ENCODE assay signal across 8 cellular contexts in genomic region chr2:161237397-161238263, GRCh38.
DNase-seq lines count a peak whose midpoint lies in the region; ATAC-seq and TF ChIP-seq lines count a peak whose summit lies in the region.

No MANE protein-coding gene starts in this region.

- no TSS peak for BruUV-seq in Panc1 (replicated peaks; lab: Mats Ljungman, UMichigan)

- peak overlapping the region; percentile 67 for H3K27ac Mint-ChIP-seq in activated naive CD4-positive, alpha-beta T cell treated with anti-CD3 and anti-CD28 coated beads, Interleukin-2, amount 10 ng/mL, durations not matched to agents 7 days and 5 days

- CTCF ChIA-PET in Panc1 (lab: Charles Lee): no interaction called here
- CTCF ChIA-PET in activated naive CD4-positive, alpha-beta T cell treated with anti-CD3 and anti-CD28 coated beads, Interleukin-2, amount 10 ng/mL, durations not matched to agents 7 days and 5 days (lab: Charles Lee): interaction anchor here (0.6 to 1.2 kb wide), 3 partner anchors 12 to 106 kb away, joined by 3 to 6 read pairs (median 3); no protein-coding TSS in a partner anchor

- no peaks in the 10 kb centered on the region for H3K27me3 ChIP-seq in Panc1 (ENCODE audit: control insufficient read depth, insufficient read depth, low read length)
- H3K27me3 ChIP-seq in aorta (ENCODE audit: control insufficient read depth in 1 of 2, insufficient read depth in 2 of 2, low read length in 1 of 2): no peaks in the 10 kb centered on the region

- H3K4me1 ChIP-seq in Panc1 (ENCODE audit: control insufficient read depth, insufficient read depth, low read length): peaks cover 8% of the 10 kb centered on the region
- H3K4me1 ChIP-seq in aorta (ENCODE audit: control insufficient read depth in 1 of 2, insufficient read depth in 2 of 2, low read length in 2 of 2): no peaks in the 10 kb centered on the region

- H3K9me3 ChIP-seq in Panc1 (ENCODE audit: control insufficient read depth, insufficient read depth, low read depth, low read length) (no peaks in the 10 kb centered on the region), aorta (ENCODE audit: control insufficient read depth, low read length) (no peaks in the 10 kb centered on the region)

- POLR2A ChIA-PET in Panc1 (lab: Charles Lee): no interaction called here

- no peaks in the 10 kb centered on the region for H3K9me3 Mint-ChIP-seq in activated naive CD4-positive, alpha-beta T cell treated with anti-CD3 and anti-CD28 coated beads, Interleukin-2, amount 10 ng/mL, durations not matched to agents 7 days and 5 days

- no peak for TF ChIP-seq CTCF in Panc1 (IDR thresholded peaks at IDR 0.05)

- in situ Hi-C loops in ACHN (cut with HindIII; ENCODE audit: low pct_ligation_motif_present, low pct_unique_long_range_greater_than_20kb, low sequenced_read_pairs): no loop called here
- in situ Hi-C loops in Panc1 (cut with HindIII; ENCODE audit: low pct_unique_long_range_greater_than_20kb, low sequenced_read_pairs): no loop called here

- peak overlapping the region; percentile 87 for H3K4me3 Mint-ChIP-seq in activated naive CD4-positive, alpha-beta T cell treated with anti-CD3 and anti-CD28 coated beads, Interleukin-2, amount 10 ng/mL, durations not matched to agents 7 days and 5 days

- ATAC-seq in GM18858 (IDR thresholded peaks at IDR 0.05; ENCODE audit: unreplicated experiment): peak; percentile 23
- ATAC-seq in HG03108 (IDR thresholded peaks at IDR 0.05; ENCODE audit: unreplicated experiment): peak; percentile 44
- peak; percentile 79 for ATAC-seq in Panc1
- ATAC-seq in aorta (ENCODE audit: low FRiP score): peak; percentile 86

- H3K4me1 Mint-ChIP-seq in activated naive CD4-positive, alpha-beta T cell treated with anti-CD3 and anti-CD28 coated beads, Interleukin-2, amount 10 ng/mL, durations not matched to agents 7 days and 5 days: peaks cover 26% of the 10 kb centered on the region

- H3K36me3 Mint-ChIP-seq in activated naive CD4-positive, alpha-beta T cell treated with anti-CD3 and anti-CD28 coated beads, Interleukin-2, amount 10 ng/mL, durations not matched to agents 7 days and 5 days: peaks cover 14% of the 10 kb centered on the region

- H3K27ac ChIP-seq in Panc1 (ENCODE audit: low read length): no peak overlapping the region; the same call in 1 of the 2 replicates
- no peak overlapping the region for H3K27ac ChIP-seq in aorta (ENCODE audit: low read depth in 1 of 2, low read length in 2 of 2)

- intact Hi-C loops in Panc1 (cut with micrococcal nuclease; ENCODE audit: unreplicated experiment) (no loop called here), aorta (cut with DNase I) (no loop called here)

- peak overlapping the region; percentile 46 to 74 for H3K4me3 ChIP-seq in Panc1 (ENCODE audit: low read depth in 2 of 2, low read length in 2 of 2)
- H3K4me3 ChIP-seq in aorta (ENCODE audit: low read length in 2 of 2): peak overlapping the region; percentile 45 to 79

- peaks cover 11% of the 10 kb centered on the region for H3K27me3 Mint-ChIP-seq in activated naive CD4-positive, alpha-beta T cell treated with anti-CD3 and anti-CD28 coated beads, Interleukin-2, amount 10 ng/mL, durations not matched to agents 7 days and 5 days

- DNase-seq in ACHN (peak; percentile 59), Panc1 (ENCODE audit: low read depth, low spot score) (no peak), glomerular visceral epithelial cell (ENCODE audit: extremely low spot score) (peak; percentile 13), nucleus accumbens (lab: John Stamatoyannopoulos, UW) (peak in 54 of 56 donors; percentile 22 to 86 (median 69)), aorta (peak; percentile 53 to 77)
- peak; percentile 58 for DNase-seq in activated naive CD4-positive, alpha-beta T cell treated with anti-CD3 and anti-CD28 coated beads, Interleukin-2, amount 10 ng/mL, durations not matched to agents 7 days and 5 days

- H3K36me3 ChIP-seq in Panc1 (ENCODE audit: control insufficient read depth, insufficient read depth, low read length) (no peaks in the 10 kb centered on the region; the same call in 1 of the 2 replicates), aorta (ENCODE audit: control insufficient read depth in 1 of 2, insufficient read depth in 2 of 2, low read length in 1 of 2) (no peaks in the 10 kb centered on the region)

- WGBS in aorta, 2 donors: 5 to 6% methylated on average over 47 to 49 of the region's 49 CpGs

Comparison
In these comparisons a context has a peak if more than half of its experiments do, and no peak if none do; other contexts are left out.
1. ATAC-seq: peak in every context shown above with its lines; median percentile 86 in aorta; 79 in Panc1; 44 in HG03108; 23 in GM18858.